ENCODE assay signal across 11 cellular contexts in the genomic region with DNA sequence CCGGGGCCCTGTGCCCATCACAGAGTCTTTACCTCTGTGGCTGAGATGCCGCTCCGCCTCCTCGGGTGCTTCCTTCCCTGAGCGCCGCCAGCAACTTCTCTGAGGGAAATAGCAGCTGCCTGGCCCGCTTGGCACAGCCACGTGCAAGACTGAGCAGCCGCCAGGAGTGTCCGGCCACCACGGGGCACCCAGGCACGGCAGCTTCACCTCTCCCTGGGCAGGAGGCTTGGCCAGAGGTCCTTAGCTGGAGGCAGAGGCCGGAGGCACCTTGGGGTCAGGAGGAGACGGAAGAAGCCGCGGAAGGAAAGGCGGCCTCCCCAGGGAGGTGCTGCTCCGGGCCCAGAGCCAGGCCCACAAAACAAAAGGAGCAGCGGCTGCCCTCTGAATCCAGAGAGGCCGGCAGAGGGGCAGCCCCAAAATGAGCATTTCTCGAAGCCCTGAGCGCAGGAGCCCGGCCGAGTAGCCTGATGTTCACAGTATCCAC. TPM values are rescaled to one million over a fixed set of nuclear protein-coding genes. Genes with fewer than 3 reads are reported as not detected.
DNase-seq lines count a peak whose midpoint lies in the region; ATAC-seq and TF ChIP-seq lines count a peak whose summit lies in the region.
"Had no signal": no experiment of that assay in that cellular context is flagged by ENCODE, and none has a peak within 500 bp of the region (broad histone marks: within the 10 kb centered on the region; RNA-seq: fewer than 3 reads in every experiment).

No MANE protein-coding gene starts in this region.

- intact Hi-C loops in body of pancreas (cut with DNase I): no loop called here

- DNase-seq in DND-41: no peak
- DNase-seq in body of pancreas: no peak
- peak; percentile 54 for DNase-seq in islet precursor cell
- no peak for DNase-seq in central memory CD4-positive, alpha-beta T cell
- DNase-seq in activated T-cell treated with anti-CD3 and anti-CD28 coated beads, Interleukin-2, amount 50 U/mL, for 72 hours: no peak
- DNase-seq: activated gamma-delta T cell treated with Interleukin-2 at 50 U/mL for 16 hours, NCI-H2107 had no signal

- TF ChIP-seq CTCF in DND-41 (IDR thresholded peaks at IDR 0.05; ENCODE audit: borderline replicate concordance, extremely low read depth, low read length, poor library complexity, severe bottlenecking) (no peak), body of pancreas (IDR thresholded peaks at IDR 0.05) (no peak)

- peaks cover 25% of the 10 kb centered on the region for H3K27me3 Mint-ChIP-seq in activated T-cell treated with anti-CD3 and anti-CD28 coated beads, Interleukin-2, amount 50 U/mL, for 72 hours (ENCODE audit: low read depth)

- no peak overlapping the region for H2AFZ ChIP-seq in DND-41 (ENCODE audit: low read depth, low read length)

- H3K4me1 ChIP-seq in DND-41 (ENCODE audit: insufficient read depth, low read length): no peaks in the 10 kb centered on the region
- peaks cover 14% of the 10 kb centered on the region for H3K4me1 ChIP-seq in body of pancreas
- H3K4me1 ChIP-seq in skeletal muscle satellite cell (ENCODE audit: control insufficient read depth, insufficient read depth, low read length): peaks cover 15% of the 10 kb centered on the region
- H3K4me1 ChIP-seq: SJSA1 had no signal

- H3K4me3 ChIP-seq in DND-41 (ENCODE audit: low read depth in 1 of 2, low read length in 2 of 2) (no peak overlapping the region), body of pancreas (no peak overlapping the region), skeletal muscle satellite cell (ENCODE audit: low read length) (no peak overlapping the region)
- H3K4me3 ChIP-seq: SJSA1 had no signal

- no peak overlapping the region for H3K27ac Mint-ChIP-seq in activated T-cell treated with anti-CD3 and anti-CD28 coated beads, Interleukin-2, amount 50 U/mL, for 72 hours

- H3K36me3 ChIP-seq in DND-41 (ENCODE audit: insufficient read depth, low read length): no peaks in the 10 kb centered on the region
- no peaks in the 10 kb centered on the region for H3K36me3 ChIP-seq in body of pancreas (replicated peaks in 1 of 2; ENCODE audit: insufficient read depth in 1 of 2, low read depth in 2 of 2)
- no peaks in the 10 kb centered on the region for H3K36me3 ChIP-seq in skeletal muscle satellite cell (ENCODE audit: insufficient read depth, low read length)
- H3K36me3 ChIP-seq: SJSA1 had no signal

- H3K4me3 Mint-ChIP-seq in activated T-cell treated with anti-CD3 and anti-CD28 coated beads, Interleukin-2, amount 50 U/mL, for 72 hours: peak overlapping the region in 1 of 2 donors; percentile 42

- H3K9ac ChIP-seq in DND-41 (ENCODE audit: low read depth, low read length): no peak overlapping the region
- peak overlapping the region; percentile 31 for H3K9ac ChIP-seq in skeletal muscle satellite cell (ENCODE audit: low read depth, low read length)

- ATAC-seq in DND-41 (ENCODE audit: insufficient read depth, low read depth): peak; percentile 27; the same call in 1 of the 3 replicates
- peak; percentile 25 for ATAC-seq in body of pancreas
- ATAC-seq in HG03442 (IDR thresholded peaks at IDR 0.05; ENCODE audit: unreplicated experiment): no peak
- ATAC-seq in GM18907 (IDR thresholded peaks at IDR 0.05; ENCODE audit: unreplicated experiment): no peak
- no peak for ATAC-seq in activated T-cell treated with anti-CD3 and anti-CD28 coated beads, Interleukin-2, amount 50 U/mL, for 72 hours (replicated peaks in 1 of 2)

- H3K9me3 ChIP-seq in DND-41 (ENCODE audit: insufficient read depth, low read length, severe bottlenecking) (no peaks in the 10 kb centered on the region), body of pancreas (no peaks in the 10 kb centered on the region), skeletal muscle satellite cell (replicated peaks; ENCODE audit: low read length) (no peaks in the 10 kb centered on the region)
- H3K9me3 ChIP-seq: SJSA1 had no signal

- H3K79me2 ChIP-seq in DND-41 (ENCODE audit: insufficient read depth, low read length): no peaks in the 10 kb centered on the region

- no peaks in the 10 kb centered on the region for H3K4me1 Mint-ChIP-seq in activated T-cell treated with anti-CD3 and anti-CD28 coated beads, Interleukin-2, amount 50 U/mL, for 72 hours (ENCODE audit: low read depth)

- H3K4me2 ChIP-seq in DND-41 (ENCODE audit: insufficient read depth, low read length): no peak overlapping the region
- H3K4me2 ChIP-seq in skeletal muscle satellite cell (ENCODE audit: low read length): peak overlapping the region; percentile 78

- no peaks in the 10 kb centered on the region for H3K9me3 Mint-ChIP-seq in activated T-cell treated with anti-CD3 and anti-CD28 coated beads, Interleukin-2, amount 50 U/mL, for 72 hours

- no peaks in the 10 kb centered on the region for H4K20me1 ChIP-seq in DND-41 (ENCODE audit: insufficient read depth, low read length)

- H3K27me3 ChIP-seq in DND-41 (ENCODE audit: insufficient read depth, low read length, poor library complexity): no peaks in the 10 kb centered on the region
- no peaks in the 10 kb centered on the region for H3K27me3 ChIP-seq in body of pancreas
- peaks cover 21% of the 10 kb centered on the region for H3K27me3 ChIP-seq in skeletal muscle satellite cell (ENCODE audit: control insufficient read depth, insufficient read depth, low read length)
- H3K27me3 ChIP-seq: SJSA1 had no signal

- no peaks in the 10 kb centered on the region for H3K36me3 Mint-ChIP-seq in activated T-cell treated with anti-CD3 and anti-CD28 coated beads, Interleukin-2, amount 50 U/mL, for 72 hours (ENCODE audit: insufficient read depth in 2 of 2)

- 68 to 83% methylated on average over 5 to 22 of the region's 24 CpGs for WGBS in body of pancreas, 2 donors

- no peak for TF ChIP-seq POLR2A in body of pancreas (IDR thresholded peaks at IDR 0.05)

- no peak overlapping the region for H3K27ac ChIP-seq in DND-41 (ENCODE audit: low read length)
- no peak overlapping the region for H3K27ac ChIP-seq in body of pancreas
- H3K27ac ChIP-seq: SJSA1 had no signal

RNA-seq across cellular contexts. Expression of a gene that starts 6.0 kb away (rescaled TPM):
- total RNA-seq in body of pancreas: 10 to 100 TPM in 1 of 2 donors, 1 to 10 TPM in 1; 9.6 to 21.4 TPM
- under 0.01 and 1.7 TPM in 2 replicates for total RNA-seq in skeletal muscle satellite cell (2012; rRNA removed)
- total RNA-seq in activated T-cell treated with anti-CD3 and anti-CD28 coated beads, Interleukin-2, amount 50 U/mL, for 72 hours: 10 to 100 TPM in 1 of 2 donors, 1 to 10 TPM in 1; 6.4 to 10.3 TPM

RNA-seq across cellular contexts. Expression of a gene that starts 20.0 kb away (rescaled TPM):
- 10 to 100 TPM; 11.2 to 11.9 TPM for total RNA-seq in body of pancreas
- total RNA-seq in skeletal muscle satellite cell (2012; rRNA removed): 2.3 and 3.3 TPM in 2 replicates
- 1 to 10 TPM; 3.7 to 4.7 TPM for total RNA-seq in activated T-cell treated with anti-CD3 and anti-CD28 coated beads, Interleukin-2, amount 50 U/mL, for 72 hours

RNA-seq across cellular contexts. Expression of a gene that starts 35.4 kb away (rescaled TPM):
- under 1 TPM in 1 of 2 donors, not detected in 1; 0.26 TPM for total RNA-seq in body of pancreas
- not detected in 2 replicates for total RNA-seq in skeletal muscle satellite cell (2012; rRNA removed)
- not detected for total RNA-seq in activated T-cell treated with anti-CD3 and anti-CD28 coated beads, Interleukin-2, amount 50 U/mL, for 72 hours
- total RNA-seq: SJSA1 had no signal

Comparison
In these comparisons a context has a peak if more than half of its experiments do, and no peak if none do; other contexts are left out.
1. ATAC-seq: peak in DND-41 (single experiment) and body of pancreas (single experiment); none in HG03442 (single experiment), GM18907 (single experiment) and activated T-cell treated with anti-CD3 and anti-CD28 coated beads, Interleukin-2, amount 50 U/mL, for 72 hours (0 of 2).